1 cellular context compared by ENCODE assay signal in genomic region chr7:100082978-100083377, GRCh38.
TF ChIP-seq lines count a peak whose summit lies in the region.

No MANE protein-coding gene starts in this region.

TF ChIP-seq in IMR-90, 13 proteins besides CTCF, POLR2A, EP300 and RAD21 (continued from another document):
- TF ChIP-seq USF2 (IDR thresholded peaks at IDR 0.05; ENCODE audit: low read depth, low read length) (no peak), RFX5 (IDR thresholded peaks at IDR 0.05; ENCODE audit: low read depth, low read length) (no peak)
TF ChIP-seq in IMR-90: peak in this region for 0.
